ENCODE assay signal across 1 cellular context in genomic region chr6:31971993-31972708, GRCh38.
TF ChIP-seq lines count a peak whose summit lies in the region.

TSS of gene DXO (minus strand) at chr6:31972138. CDS start at chr6:31971675, 463 bp downstream.

TF ChIP-seq in HepG2, 621 proteins besides CTCF, POLR2A, EP300 and RAD21 (continued from another document and continues in another):
- no peak; the same call in 1 of the 2 replicates for TF ChIP-seq ZNF296 (CRISPR knock-in tag; conservative IDR thresholded peaks at IDR 0.05)
- no peak for TF ChIP-seq ATRX (CRISPR knock-in tag; IDR thresholded peaks at IDR 0.05; ENCODE audit: borderline replicate concordance)
- TF ChIP-seq ATAD3A (CRISPR knock-in tag; IDR thresholded peaks at IDR 0.05): no peak
- no peak for TF ChIP-seq ZNF484 (CRISPR knock-in tag; IDR thresholded peaks at IDR 0.05; ENCODE audit: borderline replicate concordance, low read depth)
- TF ChIP-seq ZNF687 (CRISPR knock-in tag; IDR thresholded peaks at IDR 0.05): peak; percentile 98
- no peak for TF ChIP-seq NBN (conservative IDR thresholded peaks at IDR 0.05)
- 0 out of 2 replicates have a peak, but pooled peaks have one; percentile 39 for TF ChIP-seq ZNF513 (CRISPR knock-in tag; conservative IDR thresholded peaks at IDR 0.05)
- no peak for TF ChIP-seq ZNF207 (IDR thresholded peaks at IDR 0.05; ENCODE audit: borderline replicate concordance)
- peak; percentile 95 for TF ChIP-seq HOXA9 (CRISPR knock-in tag; IDR thresholded peaks at IDR 0.05; ENCODE audit: borderline replicate concordance)
- peak; percentile 66 for TF ChIP-seq BCL3 (CRISPR knock-in tag; IDR thresholded peaks at IDR 0.05)
- TF ChIP-seq ZNF629 (CRISPR knock-in tag; conservative IDR thresholded peaks at IDR 0.05): peak; percentile 11; the same call in 1 of the 2 replicates
- TF ChIP-seq ZNF101 (CRISPR knock-in tag; IDR thresholded peaks at IDR 0.05; ENCODE audit: borderline replicate concordance, low read depth): peak; percentile 20; the same call in 1 of the 2 replicates
- TF ChIP-seq TARDBP (CRISPR knock-in tag; IDR thresholded peaks at IDR 0.05): peak; percentile 77; the same call in 1 of the 2 replicates
- TF ChIP-seq JUNB (CRISPR knock-in tag; IDR thresholded peaks at IDR 0.05; ENCODE audit: borderline replicate concordance): peak; percentile 28; the same call in 1 of the 2 replicates
- peak; percentile 72 for TF ChIP-seq ESRRA (CRISPR knock-in tag; IDR thresholded peaks at IDR 0.05; ENCODE audit: low read depth)
- peak; percentile 84 for TF ChIP-seq TFDP2 (CRISPR knock-in tag; IDR thresholded peaks at IDR 0.05)
- TF ChIP-seq PLSCR1 (CRISPR knock-in tag; IDR thresholded peaks at IDR 0.05; ENCODE audit: borderline replicate concordance): no peak
- TF ChIP-seq JARID2 (CRISPR knock-in tag; IDR thresholded peaks at IDR 0.05; ENCODE audit: insufficient replicate concordance): peak; percentile 89
- peak; percentile 13 for TF ChIP-seq RELA (CRISPR knock-in tag; IDR thresholded peaks at IDR 0.05)
- TF ChIP-seq U2AF2 (IDR thresholded peaks at IDR 0.05; ENCODE audit: low read depth, low read length): no peak
- no peak for TF ChIP-seq ZNF570 (CRISPR knock-in tag; IDR thresholded peaks at IDR 0.05; ENCODE audit: borderline replicate concordance)
- TF ChIP-seq ZNF780A (CRISPR knock-in tag; IDR thresholded peaks at IDR 0.05): peak; percentile 96
- TF ChIP-seq FOXA3 (CRISPR knock-in tag; IDR thresholded peaks at IDR 0.05): peak; percentile 60
- peak; percentile 97 for TF ChIP-seq RFX1 (IDR thresholded peaks at IDR 0.05)
- TF ChIP-seq ZNF263 (CRISPR knock-in tag; IDR thresholded peaks at IDR 0.05): peak; percentile 38; the same call in 1 of the 2 replicates
- TF ChIP-seq ZNF850 (CRISPR knock-in tag; conservative IDR thresholded peaks at IDR 0.05): no peak
- peak; percentile 91 to 95; a peak in 3 of 4 replicates for TF ChIP-seq ATF4 (CRISPR knock-in tag; IDR thresholded peaks at IDR 0.05)
- 0 out of 2 replicates have a peak, but pooled peaks have one; percentile 44 for TF ChIP-seq ZNF547 (CRISPR knock-in tag; IDR thresholded peaks at IDR 0.05)
- TF ChIP-seq CBX5 (CRISPR knock-in tag; IDR thresholded peaks at IDR 0.05; ENCODE audit: borderline replicate concordance): peak; percentile 67
- no peak for TF ChIP-seq ZNF646 (CRISPR knock-in tag; IDR thresholded peaks at IDR 0.05)
- TF ChIP-seq NFE2L2 (IDR thresholded peaks at IDR 0.05; ENCODE audit: low read length): no peak
- 0 out of 2 replicates have a peak, but pooled peaks have one; percentile 31 for TF ChIP-seq ZFAT (CRISPR knock-in tag; conservative IDR thresholded peaks at IDR 0.05)
- peak; percentile 38; the same call in 1 of the 2 replicates for TF ChIP-seq JUND (CRISPR knock-in tag; IDR thresholded peaks at IDR 0.05)
- TF ChIP-seq GATAD1 (CRISPR knock-in tag; IDR thresholded peaks at IDR 0.05): peak; percentile 98
- TF ChIP-seq ZNF557 (CRISPR knock-in tag; IDR thresholded peaks at IDR 0.05): 0 out of 2 replicates have a peak, but pooled peaks have one; percentile 65
- peak; percentile 13; the same call in 1 of the 2 replicates for TF ChIP-seq SMC3 (IDR thresholded peaks at IDR 0.05; ENCODE audit: low read length)
- no peak; the same call in 1 of the 2 replicates for TF ChIP-seq ZFP36L1 (CRISPR knock-in tag; IDR thresholded peaks at IDR 0.05)
- TF ChIP-seq ZBTB39 (CRISPR knock-in tag; IDR thresholded peaks at IDR 0.05): no peak
- TF ChIP-seq U2AF1 (optimal IDR thresholded peaks at IDR 0.05; ENCODE audit: low read depth, low read length): no peak
- peak; percentile 48; the same call in 1 of the 2 replicates for TF ChIP-seq HNF4G (IDR thresholded peaks at IDR 0.05; ENCODE audit: borderline replicate concordance, low read depth, low read length)
- TF ChIP-seq HNF4G (CRISPR knock-in tag; IDR thresholded peaks at IDR 0.05; ENCODE audit: borderline replicate concordance, low read depth): peak; percentile 37
- no peak; the same call in 1 of the 2 replicates for TF ChIP-seq ZNF775 (CRISPR knock-in tag; IDR thresholded peaks at IDR 0.05; ENCODE audit: borderline replicate concordance)
- peak; percentile 69; the same call in 1 of the 2 replicates for TF ChIP-seq ZNF44 (CRISPR knock-in tag; IDR thresholded peaks at IDR 0.05)
- no peak for TF ChIP-seq NFRKB (IDR thresholded peaks at IDR 0.05)
- TF ChIP-seq ZNF446 (CRISPR knock-in tag; IDR thresholded peaks at IDR 0.05): no peak
- TF ChIP-seq ZNF644 (CRISPR knock-in tag; IDR thresholded peaks at IDR 0.05; ENCODE audit: low read depth): 0 out of 2 replicates have a peak, but pooled peaks have one; percentile 46
- no peak for TF ChIP-seq ZNF30 (CRISPR knock-in tag; IDR thresholded peaks at IDR 0.05)
- peak; percentile 84 for TF ChIP-seq ARHGAP35 (CRISPR knock-in tag; IDR thresholded peaks at IDR 0.05; ENCODE audit: borderline replicate concordance)
- peak; percentile 99 for TF ChIP-seq ASH2L (IDR thresholded peaks at IDR 0.05; ENCODE audit: insufficient read length, low read depth, low read length)
- TF ChIP-seq GATAD2A (CRISPR knock-in tag; IDR thresholded peaks at IDR 0.05): peak; percentile 66; the same call in 1 of the 2 replicates
